19 cellular contexts compared by ENCODE assay signal in the genomic region with DNA sequence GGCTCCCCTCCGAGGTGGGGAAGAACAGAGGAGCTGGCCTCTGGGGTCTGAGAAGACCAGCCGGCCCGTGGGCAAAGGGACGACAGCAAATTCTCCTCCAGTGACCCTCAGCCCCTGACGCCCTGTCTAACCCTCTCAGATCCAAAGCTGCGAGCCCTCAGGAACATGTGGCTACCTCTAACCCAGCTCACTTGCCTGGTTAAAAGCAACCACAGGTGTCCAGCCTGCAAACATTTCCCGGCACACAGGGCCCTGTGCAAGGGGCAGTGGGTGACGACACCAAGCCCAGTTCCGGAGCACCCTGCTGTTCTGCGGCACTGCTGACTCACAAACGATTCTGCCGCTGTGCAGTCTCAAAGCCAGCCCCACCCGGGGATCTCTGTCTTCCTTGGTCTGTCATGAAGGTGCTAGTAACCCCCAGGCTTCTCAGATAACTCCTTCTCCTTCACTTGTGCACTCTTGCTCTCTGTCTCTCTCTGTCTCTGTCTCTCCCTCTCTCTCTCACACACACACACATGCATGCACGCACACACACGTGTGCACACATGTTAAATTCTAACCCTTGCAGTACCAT. TPM values are rescaled to one million over a fixed set of nuclear protein-coding genes. Genes with fewer than 3 reads are reported as not detected.
DNase-seq lines count a peak whose midpoint lies in the region; ATAC-seq, FAIRE-seq and TF ChIP-seq lines count a peak whose summit lies in the region.
"Had no signal": no experiment of that assay in that cellular context is flagged by ENCODE, and none has a peak within 500 bp of the region (broad histone marks: within the 10 kb centered on the region; RNA-seq: fewer than 3 reads in every experiment).

No MANE protein-coding gene starts in this region.

- no peak for TF ChIP-seq POLR2A in tibial nerve (IDR thresholded peaks at IDR 0.05)

- no peaks in the 10 kb centered on the region for H4K20me1 ChIP-seq in keratinocyte (ENCODE audit: control insufficient read depth, extremely low read depth, insufficient read depth, low read length)

- H2AFZ ChIP-seq in keratinocyte (ENCODE audit: control insufficient read depth, low read length): no peak overlapping the region
- H2AFZ ChIP-seq: GM23338, neural progenitor cell had no signal

- TF ChIP-seq CTCF in keratinocyte (optimal IDR thresholded peaks at IDR 0.05 in 1 of 3, IDR thresholded peaks at IDR 0.05 in 1 of 3, conservative IDR thresholded peaks at IDR 0.05 in 1 of 3; ENCODE audit: extremely low read depth in 1 of 3, insufficient read depth in 2 of 3, low read length in 3 of 3) (no peak), tibial nerve (IDR thresholded peaks at IDR 0.05) (no peak)

- H3K4me2 ChIP-seq in keratinocyte (ENCODE audit: control insufficient read depth, extremely low read depth, insufficient read depth, low read depth, low read length): peak overlapping the region; percentile 54
- H3K4me2 ChIP-seq: GM23338, neural progenitor cell had no signal

- H3K27ac ChIP-seq in keratinocyte (ENCODE audit: control insufficient read depth, insufficient read depth, low read length) (no peak overlapping the region), tibial nerve (no peak overlapping the region)
- H3K27ac ChIP-seq: BLaER1 treated with 17β-estradiol and CSF1 and Interleukin-3, amounts not matched to agents 10 nM and 100 nM; coronary artery; esophagus muscularis mucosa; neural progenitor cell had no signal

- 58 to 68% methylated on average over 14 to 15 of the region's 15 CpGs for WGBS in tibial nerve, 2 donors

- no peak overlapping the region for H3K9ac ChIP-seq in keratinocyte (ENCODE audit: control insufficient read depth, extremely low read depth, insufficient read depth, low read length)
- H3K9ac ChIP-seq: BLaER1 treated with 17β-estradiol and CSF1 and Interleukin-3, amounts not matched to agents 10 nM and 100 nM; neural progenitor cell had no signal

- no peak for ATAC-seq in HG02981 (IDR thresholded peaks at IDR 0.05; ENCODE audit: unreplicated experiment)
- ATAC-seq: activated CD4-positive, alpha-beta T cell treated with anti-CD3 and anti-CD28 coated beads for 36 hours; GM23338; sciatic nerve had no signal

- H3K4me1 ChIP-seq in keratinocyte (ENCODE audit: control insufficient read depth, extremely low read depth, insufficient read depth, low read length) (peaks cover 13% of the 10 kb centered on the region), tibial nerve (no peaks in the 10 kb centered on the region)
- H3K4me1 ChIP-seq: esophagus muscularis mucosa, neural progenitor cell had no signal

- dilution Hi-C loops in keratinocyte (cut with MboI; ENCODE audit: extremely low pct_ligation_motif_present, low sequenced_read_pairs): no loop called here

- no peaks in the 10 kb centered on the region for H3K79me2 ChIP-seq in keratinocyte (ENCODE audit: control insufficient read depth, insufficient read depth, low read length)

- no peak for TF ChIP-seq EP300 in tibial nerve (IDR thresholded peaks at IDR 0.05)

- H3K4me3 ChIP-seq in keratinocyte (ENCODE audit: control insufficient read depth in 2 of 3, extremely low read depth in 1 of 3, insufficient read depth in 2 of 3, low read depth in 1 of 3, low read length in 3 of 3) (no peak overlapping the region), tibial nerve (no peak overlapping the region)
- H3K4me3 ChIP-seq: BLaER1 treated with 17β-estradiol and CSF1 and Interleukin-3, amounts not matched to agents 10 nM and 100 nM; coronary artery; esophagus muscularis mucosa; GM23338; neural progenitor cell had no signal

- H3K9me1 ChIP-seq in keratinocyte (ENCODE audit: control insufficient read depth, extremely low read depth, insufficient read depth, low read length): no peaks in the 10 kb centered on the region

- peak; percentile 90 for DNase-seq in Daoy (ENCODE audit: low read depth)
- peak; percentile 57 for DNase-seq in NCI-H146 (lab: John Stamatoyannopoulos, UW)
- peak; percentile 32 for DNase-seq in T1000 (lab: John Stamatoyannopoulos, UW)
- no peak for DNase-seq in keratinocyte (ENCODE audit: low read depth, low spot score)
- no peak for DNase-seq in T-helper 9 cell
- no peak for DNase-seq in tibial nerve (ENCODE audit: low spot score in 2 of 2)
- DNase-seq in NCI-H524 treated with DMSO at 0.1 percent for 48 hours (lab: John Stamatoyannopoulos, UW): no peak
- DNase-seq: activated CD4-positive, alpha-beta T cell treated with anti-CD3 and anti-CD28 coated beads for 36 hours; Karpas-422; NCI-H2107; NK-92 treated with Interleukin-12 subunit alpha and Interleukin-12 subunit beta, amount 100 ng/mL, for 24 hours; stimulated activated CD4-positive, alpha-beta T cell treated with anti-CD3 and anti-CD28 coated beads, Interleukin-4, amount 100 ng/mL, for 24 hours had no signal

- H3K27me3 ChIP-seq in keratinocyte (ENCODE audit: control insufficient read depth, extremely low read depth, insufficient read depth, low read length): no peaks in the 10 kb centered on the region
- peaks cover 0 to 32% of the 10 kb centered on the region in 2 donors for H3K27me3 ChIP-seq in tibial nerve
- H3K27me3 ChIP-seq: BLaER1 treated with 17β-estradiol and CSF1 and Interleukin-3, amounts not matched to agents 10 nM and 100 nM had no signal

- no peaks in the 10 kb centered on the region for H3K9me3 ChIP-seq in keratinocyte (ENCODE audit: control insufficient read depth, low read depth, low read length)
- no peaks in the 10 kb centered on the region for H3K9me3 ChIP-seq in tibial nerve
- H3K9me3 ChIP-seq: BLaER1 treated with 17β-estradiol and CSF1 and Interleukin-3, amounts not matched to agents 10 nM and 100 nM; esophagus muscularis mucosa had no signal

- H3K36me3 ChIP-seq in keratinocyte (ENCODE audit: control insufficient read depth in 2 of 2, extremely low read depth in 1 of 2, insufficient read depth in 2 of 2, low read length in 2 of 2): no peaks in the 10 kb centered on the region
- no peaks in the 10 kb centered on the region for H3K36me3 ChIP-seq in tibial nerve
- H3K36me3 ChIP-seq: BLaER1 treated with 17β-estradiol and CSF1 and Interleukin-3, amounts not matched to agents 10 nM and 100 nM; esophagus muscularis mucosa; neural progenitor cell had no signal

- FAIRE-seq in keratinocyte (lab: Jason Lieb, UNC): peak; percentile 5

RNA-seq across cellular contexts. Expression of a gene that starts 23.0 kb away (rescaled TPM):
- 2.4 and 3.4 TPM in 2 replicates for total RNA-seq in Daoy (2014; rRNA removed; shearing (Covaris generic))
- polyA plus RNA-seq in keratinocyte: 1.9 to 2.8 TPM (median 2.0 TPM) in 3 replicates
- 1.3 TPM for polyA plus RNA-seq in keratinocyte (2011; ENCODE audit: low read depth)
- polyA plus RNA-seq in keratinocyte (2011; cell fraction: cytosol; rRNA removed): 1.1 and 1.2 TPM in 2 replicates
- polyA plus RNA-seq in keratinocyte (2011; cell fraction: nucleus; rRNA removed): 4.5 and 5.3 TPM in 2 replicates
- 1.2 and 2.1 TPM in 2 replicates for polyA plus RNA-seq in keratinocyte (2012; ENCODE audit: low replicate concordance)
- polyA minus RNA-seq in keratinocyte: 1.1 to 2.4 TPM (median 1.8 TPM) in 3 replicates
- 1.2 TPM for polyA minus RNA-seq in keratinocyte (2011; cell fraction: cytosol; rRNA and poly(A)+ RNA removed)
- 1.2 and 2.2 TPM in 2 replicates for polyA minus RNA-seq in keratinocyte (2011; cell fraction: nucleus; rRNA and poly(A)+ RNA removed)
- under 1 TPM; 0.21 to 0.90 (median 0.73) TPM for total RNA-seq in tibial nerve

RNA-seq across cellular contexts. Expression of a gene that starts 55.9 kb away (rescaled TPM):
- total RNA-seq in Daoy (2014; rRNA removed; shearing (Covaris generic)): 0.06 TPM in 1 of 2 replicates, not detected in the other
- 0.12 TPM in 1 of 3 replicates, not detected in the others for polyA plus RNA-seq in keratinocyte
- not detected for polyA plus RNA-seq in keratinocyte (2011; ENCODE audit: low read depth)
- polyA plus RNA-seq in keratinocyte (2011; cell fraction: cytosol; rRNA removed): not detected in 2 replicates
- not detected in 2 replicates for polyA plus RNA-seq in keratinocyte (2011; cell fraction: nucleus; rRNA removed)
- not detected in 2 replicates for polyA plus RNA-seq in keratinocyte (2012; ENCODE audit: low replicate concordance)
- polyA minus RNA-seq in keratinocyte: not detected in 3 replicates
- polyA minus RNA-seq in keratinocyte (2011; cell fraction: cytosol; rRNA and poly(A)+ RNA removed): not detected
- not detected in 2 replicates for polyA minus RNA-seq in keratinocyte (2011; cell fraction: nucleus; rRNA and poly(A)+ RNA removed)
- under 1 TPM in 2 of 4 donors, not detected in 2; 0.78 to 0.90 TPM for total RNA-seq in tibial nerve
- total RNA-seq: activated CD4-positive, alpha-beta T cell treated with anti-CD3 and anti-CD28 coated beads for 36 hours; sciatic nerve had no signal
- polyA plus RNA-seq: GM23338 had no signal

Comparison
In these comparisons a context has a peak if more than half of its experiments do, and no peak if none do; other contexts are left out.
1. DNase-seq: peak in Daoy (single experiment), NCI-H146 (single experiment) and T1000 (single experiment); none in keratinocyte (single experiment), T-helper 9 cell (single experiment), tibial nerve (0 of 2) and NCI-H524 treated with DMSO at 0.1 percent for 48 hours (single experiment).